Comparison of ENCODE assay signal across 8 cellular contexts in the genomic region with DNA sequence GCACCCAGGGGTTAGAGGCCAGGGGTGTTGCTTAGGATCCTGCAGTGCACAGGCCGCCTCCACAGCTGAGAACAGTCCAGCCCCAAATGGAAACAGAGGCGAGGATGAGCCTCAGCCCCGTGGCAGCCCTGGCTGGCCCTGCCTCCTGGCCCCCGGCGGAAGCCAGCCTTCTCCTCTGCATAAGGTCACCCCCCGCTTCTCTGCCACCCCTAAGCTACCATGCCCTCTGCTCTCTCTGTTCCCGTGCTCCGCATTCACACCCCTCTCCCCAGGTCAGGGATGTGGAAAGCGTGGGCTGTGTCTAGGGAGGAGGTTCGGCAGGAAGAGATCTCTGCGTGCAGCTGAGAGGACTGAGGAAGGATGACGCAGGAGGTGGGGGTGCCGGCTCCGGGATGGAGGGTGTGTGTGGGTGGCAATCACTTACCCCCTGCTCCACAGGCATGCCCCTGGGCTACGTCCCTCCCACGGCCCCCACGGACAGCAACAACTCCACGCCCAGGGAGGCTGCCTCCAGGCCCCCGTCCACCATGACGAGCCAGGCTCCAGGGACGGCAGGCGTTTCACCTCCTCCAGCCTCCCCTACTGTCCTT. TPM values are rescaled to one million over a fixed set of nuclear protein-coding genes. Genes with fewer than 3 reads are reported as not detected.
DNase-seq lines count a peak whose midpoint lies in the region; ATAC-seq, FAIRE-seq and TF ChIP-seq lines count a peak whose summit lies in the region.
"Had no signal": no experiment of that assay in that cellular context is flagged by ENCODE, and none has a peak within 500 bp of the region (broad histone marks: within the 10 kb centered on the region; RNA-seq: fewer than 3 reads in every experiment).

No MANE protein-coding gene starts in this region.

- H3K4me3 ChIP-seq in breast epithelium (peak overlapping the region; percentile 35 to 62 (median 52)), pancreas (peak overlapping the region in 1 of 4 donors; percentile 3)

- no peak for FAIRE-seq in pancreas (lab: Jason Lieb, UNC)

- H3K36me3 ChIP-seq in breast epithelium (no peaks in the 10 kb centered on the region), pancreas (no peaks in the 10 kb centered on the region)

- H3K4me1 ChIP-seq in breast epithelium (peaks cover 0 to 6% of the 10 kb centered on the region in 2 donors), pancreas (no peaks in the 10 kb centered on the region)

- H3K9me3 ChIP-seq in breast epithelium (no peaks in the 10 kb centered on the region), pancreas (no peaks in the 10 kb centered on the region)

- intact Hi-C loops in breast epithelium (cut with DNase I; ENCODE audit: low total_unique reads) = no loop called here
- intact Hi-C loops in pancreas (cut with DNase I) = no loop called here

- no peak for TF ChIP-seq CTCF in breast epithelium (IDR thresholded peaks at IDR 0.05)
- TF ChIP-seq CTCF in pancreas (IDR thresholded peaks at IDR 0.05) = no peak

- ATAC-seq in pancreas (peak in 3 of 4 donors; percentile 13 to 36 (median 28)), HG03097 (IDR thresholded peaks at IDR 0.05; ENCODE audit: low FRiP score, unreplicated experiment) (no peak), HG03460 (IDR thresholded peaks at IDR 0.05; ENCODE audit: unreplicated experiment) (no peak)

- 36 to 45% methylated on average over 22 of the region's 22 CpGs for WGBS in pancreas, 2 donors

- H3K27me3 ChIP-seq in breast epithelium = peaks cover 0 to 11% of the 10 kb centered on the region in 2 donors
- peaks cover 0 to 4% (median 0%) of the 10 kb centered on the region in 4 donors for H3K27me3 ChIP-seq in pancreas

- H3K27ac ChIP-seq in breast epithelium (peak overlapping the region; percentile 78 to 95), pancreas (peak overlapping the region in 1 of 4 donors; percentile 19)

- no peak for TF ChIP-seq POLR2A in breast epithelium (IDR thresholded peaks at IDR 0.05)

- DNase-seq in Daoy (ENCODE audit: low read depth) (peak; percentile 85), breast epithelium (ENCODE audit: low spot score in 2 of 2) (no peak), pancreas (peak in 2 of 6 donors; percentile 31 to 64), NCI-H2171 (lab: John Stamatoyannopoulos, UW) (no peak)

RNA-seq across cellular contexts. Expression of gene SSC5D, which starts 6.0 kb away (rescaled TPM):
- 1.4 and 2.2 TPM in 2 replicates for total RNA-seq in Daoy (2014; rRNA removed; shearing (Covaris generic))
- total RNA-seq in breast epithelium (1 to 10 TPM; 3.6 to 7.2 (median 3.8) TPM), pancreas (1 to 10 TPM in 4 of 6 donors, under 1 TPM in 2; 0.60 to 5.3 (median 1.4) TPM)
- polyA plus RNA-seq in pancreas = 1 to 10 TPM in 1 of 2 donors, under 1 TPM in 1; 0.77 to 2.1 TPM

RNA-seq across cellular contexts. Expression of gene NAT14, which starts 9.3 kb away (rescaled TPM):
- total RNA-seq in Daoy (2014; rRNA removed; shearing (Covaris generic)) = 22.5 and 23.2 TPM in 2 replicates
- total RNA-seq in breast epithelium = 10 to 100 TPM in 2 of 3 donors, 1 to 10 TPM in 1; 1.9 to 11.3 (median 10.8) TPM
- 10 to 100 TPM in 1 of 6 donors, 1 to 10 TPM in 5; 5.8 to 10.1 (median 7.5) TPM for total RNA-seq in pancreas
- 10 to 100 TPM; 27.9 to 32.4 TPM for polyA plus RNA-seq in pancreas

RNA-seq across cellular contexts. Expression of gene ZNF628, which starts 17.9 kb away (rescaled TPM):
- total RNA-seq in Daoy (2014; rRNA removed; shearing (Covaris generic)) = 1.7 and 3.4 TPM in 2 replicates
- 1 to 10 TPM; 2.1 to 4.4 (median 4.3) TPM for total RNA-seq in breast epithelium
- total RNA-seq in pancreas = 1 to 10 TPM; 3.4 to 6.2 (median 4.1) TPM
- polyA plus RNA-seq in pancreas = 1 to 10 TPM; 2.6 to 7.8 TPM

RNA-seq across cellular contexts. Expression of gene C19orf85, which starts 29.7 kb away (rescaled TPM):
- total RNA-seq in Daoy (2014; rRNA removed; shearing (Covaris generic)) = not detected in 2 replicates
- not detected for total RNA-seq in breast epithelium
- not detected for total RNA-seq in pancreas
- not detected for polyA plus RNA-seq in pancreas
- total RNA-seq: mucosa of gallbladder, temporal lobe had no signal

RNA-seq across cellular contexts. Expression of gene ISOC2, which starts 32.8 kb away (rescaled TPM):
- total RNA-seq in Daoy (2014; rRNA removed; shearing (Covaris generic)) = 134 and 140 TPM in 2 replicates
- 10 to 100 TPM; 42.7 to 71.5 (median 57.0) TPM for total RNA-seq in breast epithelium
- total RNA-seq in pancreas = 10 to 100 TPM; 13.0 to 23.9 (median 20.9) TPM
- polyA plus RNA-seq in pancreas = 10 to 100 TPM; 38.3 to 43.9 TPM

Comparison
In these comparisons a context has a peak if more than half of its experiments do, and no peak if none do; other contexts are left out.
1. ATAC-seq: peak in pancreas (3 of 4); none in HG03097 (single experiment) and HG03460 (single experiment).